ENCODE assay signal across 9 cellular contexts in the genomic region with DNA sequence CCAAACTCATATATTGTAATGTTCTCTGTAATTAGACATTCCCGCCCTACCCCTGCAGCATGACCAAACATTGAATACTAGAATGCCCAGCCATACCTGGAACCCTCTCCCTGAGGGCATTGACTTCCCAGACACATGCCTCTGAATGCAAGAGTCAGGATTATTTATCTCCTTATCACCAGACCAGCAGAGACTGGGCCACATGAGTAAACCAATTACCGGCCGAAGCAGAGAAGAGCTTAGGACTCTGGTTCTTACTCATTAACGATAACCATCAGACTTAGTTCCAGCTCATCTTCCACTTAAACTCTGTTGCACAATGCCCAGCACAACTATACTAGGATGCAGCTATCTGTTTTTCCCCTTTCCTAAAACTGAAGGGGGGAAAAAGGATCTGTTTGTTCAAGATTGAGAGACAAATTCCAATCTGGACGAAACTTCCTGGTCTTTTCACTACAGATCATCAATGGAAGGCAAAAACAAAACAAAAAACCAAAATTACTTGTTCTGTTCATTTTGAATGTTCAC.
DNase-seq lines count a peak whose midpoint lies in the region; ATAC-seq and TF ChIP-seq lines count a peak whose summit lies in the region.
"Had no signal": no experiment of that assay in that cellular context is flagged by ENCODE, and none has a peak within 500 bp of the region (broad histone marks: within the 10 kb centered on the region; RNA-seq: fewer than 3 reads in every experiment).

No MANE protein-coding gene starts in this region.

- TF ChIP-seq POLR2A in esophagus muscularis mucosa (IDR thresholded peaks at IDR 0.05; ENCODE audit: low read depth) (no peak), testis (IDR thresholded peaks at IDR 0.05) (no peak)

- H3K4me1 ChIP-seq in CD8-positive, alpha-beta T cell (ENCODE audit: insufficient read depth, low read length): peaks cover 36% of the 10 kb centered on the region
- H3K4me1 ChIP-seq in esophagus muscularis mucosa (peaks cover 46 to 72% (median 59%) of the 10 kb centered on the region in 4 donors), testis (peaks cover 6% of the 10 kb centered on the region)

- peaks cover 73% of the 10 kb centered on the region for H3K4me1 Mint-ChIP-seq in CD8-positive, alpha-beta T cell (ENCODE audit: low read depth)

- CTCF ChIA-PET in CD8-positive, alpha-beta T cell (lab: Charles Lee): interaction anchor here (1.0 to 3.6 kb wide), 2 partner anchors 11 to 93 kb away, joined by 4 to 20 read pairs; no protein-coding TSS in a partner anchor

- intact Hi-C loops in CD8-positive, alpha-beta T cell (cut with DNase I, micrococcal nuclease): no loop called here
- intact Hi-C loops in esophagus muscularis mucosa (cut with DNase I) (no loop called here), testis (cut with DNase I; ENCODE audit: low total_unique reads) (no loop called here)

- WGBS in esophagus muscularis mucosa: 81% methylated on average over 5 of the region's 5 CpGs
- WGBS in testis, 2 donors: 93 to 95% methylated on average over 5 of the region's 5 CpGs

- H3K36me3 Mint-ChIP-seq in CD8-positive, alpha-beta T cell: peaks cover 30% of the 10 kb centered on the region

- no peaks in the 10 kb centered on the region for H3K27me3 ChIP-seq in CD8-positive, alpha-beta T cell (ENCODE audit: insufficient read depth, low read length)
- H3K27me3 ChIP-seq in esophagus muscularis mucosa: no peaks in the 10 kb centered on the region
- no peaks in the 10 kb centered on the region for H3K27me3 ChIP-seq in testis

- H3K27me3 Mint-ChIP-seq in CD8-positive, alpha-beta T cell (ENCODE audit: low read depth): no peaks in the 10 kb centered on the region

- H3K4me3 Mint-ChIP-seq in CD8-positive, alpha-beta T cell: no peak overlapping the region

- no peak for TF ChIP-seq EP300 in esophagus muscularis mucosa (IDR thresholded peaks at IDR 0.05)

- no peak overlapping the region for H3K4me3 ChIP-seq in CD8-positive, alpha-beta T cell (ENCODE audit: low read depth, low read length)
- H3K4me3 ChIP-seq in esophagus muscularis mucosa: no peak overlapping the region
- H3K4me3 ChIP-seq in testis: no peak overlapping the region

- POLR2A ChIA-PET in CD8-positive, alpha-beta T cell (lab: Charles Lee): interaction anchor here (1.0 to 5.0 kb wide), 4 partner anchors 11 to 219 kb away, joined by 3 to 28 read pairs (median 4); partner anchors contain the start of gene SSH2

- H3K27ac ChIP-seq in CD8-positive, alpha-beta T cell (ENCODE audit: low read depth, low read length): no peak overlapping the region
- H3K27ac ChIP-seq in esophagus muscularis mucosa (replicated peaks in 1 of 4) (peak overlapping the region; percentile 55 to 70 (median 68)), testis (no peak overlapping the region)

- no peaks in the 10 kb centered on the region for H3K9me3 Mint-ChIP-seq in CD8-positive, alpha-beta T cell

- no peak for DNase-seq in CD8-positive, alpha-beta T cell
- DNase-seq in NCI-H69 (lab: John Stamatoyannopoulos, UW) (peak; percentile 35), esophagus muscularis mucosa (ENCODE audit: extremely low spot score) (peak; percentile 81), omental fat pad (ENCODE audit: low spot score) (no peak), testis (no peak), COLO668 (lab: John Stamatoyannopoulos, UW; ENCODE audit: unreplicated experiment) (no peak), NCI-H1436 treated with DMSO at 0.1 percent for 48 hours (lab: John Stamatoyannopoulos, UW) (no peak)
- DNase-seq: NCI-H2171 had no signal

- H3K9me3 ChIP-seq in CD8-positive, alpha-beta T cell (ENCODE audit: low read length): no peaks in the 10 kb centered on the region
- H3K9me3 ChIP-seq in esophagus muscularis mucosa: no peaks in the 10 kb centered on the region
- H3K9me3 ChIP-seq in testis: no peaks in the 10 kb centered on the region

- TF ChIP-seq CTCF in CD8-positive, alpha-beta T cell (IDR thresholded peaks at IDR 0.05): no peak
- TF ChIP-seq CTCF in esophagus muscularis mucosa (IDR thresholded peaks at IDR 0.05): no peak
- TF ChIP-seq CTCF in omental fat pad (IDR thresholded peaks at IDR 0.05): no peak
- no peak for TF ChIP-seq CTCF in testis (IDR thresholded peaks at IDR 0.05)

- ATAC-seq in CD8-positive, alpha-beta T cell: no peak
- ATAC-seq in omental fat pad (ENCODE audit: low FRiP score) (peak; percentile 43), GM19397 (IDR thresholded peaks at IDR 0.05; ENCODE audit: unreplicated experiment) (no peak)

- H3K36me3 ChIP-seq in CD8-positive, alpha-beta T cell (ENCODE audit: insufficient read depth, low read length): no peaks in the 10 kb centered on the region
- H3K36me3 ChIP-seq in esophagus muscularis mucosa: no peaks in the 10 kb centered on the region
- no peaks in the 10 kb centered on the region for H3K36me3 ChIP-seq in testis (ENCODE audit: low read depth, missing control alignments)

- peak overlapping the region; percentile 84 for H3K27ac Mint-ChIP-seq in CD8-positive, alpha-beta T cell

Comparison
In these comparisons a context has a peak if more than half of its experiments do, and no peak if none do; other contexts are left out.
1. DNase-seq: peak in NCI-H69 (single experiment) and esophagus muscularis mucosa (single experiment); none in CD8-positive, alpha-beta T cell (0 of 7), omental fat pad (single experiment), testis (single experiment), COLO668 (single experiment) and NCI-H1436 treated with DMSO at 0.1 percent for 48 hours (single experiment).
2. H3K27ac ChIP-seq: peak in esophagus muscularis mucosa (4 of 4); none in CD8-positive, alpha-beta T cell (single experiment) and testis (0 of 2).